19 cellular contexts compared by ENCODE assay signal in genomic region chr1:66284746-66285145, GRCh38.
DNase-seq lines count a peak whose midpoint lies in the region; ATAC-seq, FAIRE-seq and TF ChIP-seq lines count a peak whose summit lies in the region.
"Had no signal": no experiment of that assay in that cellular context is flagged by ENCODE, and none has a peak within 500 bp of the region (broad histone marks: within the 10 kb centered on the region; RNA-seq: fewer than 3 reads in every experiment).

No MANE protein-coding gene starts in this region.

- H3K27ac ChIP-seq in HCT116 (ENCODE audit: low read depth, low read length): no peak overlapping the region
- H3K27ac ChIP-seq in astrocyte (ENCODE audit: low read depth, low read length): no peak overlapping the region
- H3K27ac ChIP-seq: C4-2B, HL-60, Peyer's patch had no signal

- TF ChIP-seq RAD21 in HCT116 (IDR thresholded peaks at IDR 0.05; ENCODE audit: low read depth): no peak

- intact Hi-C loops in HCT116 (cut with micrococcal nuclease): no loop called here
- intact Hi-C loops in natural killer cell (cut with micrococcal nuclease): loop anchor here (5.0 kb wide), 1 partner anchor 68 kb away; no protein-coding TSS in a partner anchor

- POLR2A ChIA-PET in HCT116 (lab: Charles Lee): no interaction called here

- H3K4me1 Mint-ChIP-seq in activated CD8-positive, alpha-beta memory T cell treated with anti-CD3 and anti-CD28 coated beads, Interleukin-2, amount 10 ng/mL, durations not matched to agents 7 days and 5 days: peaks cover 87% of the 10 kb centered on the region
- H3K4me1 Mint-ChIP-seq in astrocyte (ENCODE audit: low read depth, unreplicated experiment): peaks cover 14% of the 10 kb centered on the region
- H3K4me1 Mint-ChIP-seq in natural killer cell: peaks cover 22% of the 10 kb centered on the region in 2 donors
- H3K4me1 Mint-ChIP-seq: H9 had no signal

- CTCF ChIA-PET in activated CD8-positive, alpha-beta memory T cell treated with anti-CD3 and anti-CD28 coated beads, Interleukin-2, amount 10 ng/mL, durations not matched to agents 7 days and 5 days (lab: Charles Lee): interaction anchor here (1.7 kb wide), 1 partner anchor 17 kb away, joined by 6 read pairs; no protein-coding TSS in a partner anchor
- CTCF ChIA-PET in HCT116 (lab: Charles Lee): no interaction called here

- BruUV-seq in HCT116 (replicated peaks; lab: Mats Ljungman, UMichigan): no TSS peak

- TF ChIP-seq CTCF in HCT116 (IDR thresholded peaks at IDR 0.05 in 2 of 3, conservative IDR thresholded peaks at IDR 0.05 in 1 of 3; ENCODE audit: borderline replicate concordance in 1 of 3, insufficient read depth in 1 of 3, low read depth in 2 of 3, low read length in 2 of 3) (no peak), astrocyte (IDR thresholded peaks at IDR 0.05; ENCODE audit: insufficient read depth, low read depth, low read length) (no peak), natural killer cell (IDR thresholded peaks at IDR 0.05) (no peak)

- no peaks in the 10 kb centered on the region for H3K9me2 ChIP-seq in HCT116 (ENCODE audit: insufficient read depth)

- H3K36me3 ChIP-seq in HCT116 (ENCODE audit: control insufficient read depth in 1 of 2, insufficient read depth in 2 of 2, low read length in 2 of 2): no peaks in the 10 kb centered on the region
- H3K36me3 ChIP-seq in astrocyte (ENCODE audit: insufficient read depth, low read length): no peaks in the 10 kb centered on the region
- H3K36me3 ChIP-seq: Peyer's patch had no signal

- H3K9me3 Mint-ChIP-seq in activated CD8-positive, alpha-beta memory T cell treated with anti-CD3 and anti-CD28 coated beads, Interleukin-2, amount 10 ng/mL, durations not matched to agents 7 days and 5 days (ENCODE audit: low read depth): no peaks in the 10 kb centered on the region
- H3K9me3 Mint-ChIP-seq in astrocyte (ENCODE audit: unreplicated experiment): no peaks in the 10 kb centered on the region
- H3K9me3 Mint-ChIP-seq in natural killer cell: no peaks in the 10 kb centered on the region
- H3K9me3 Mint-ChIP-seq: H9, IgD-negative memory B cell had no signal

- no peaks in the 10 kb centered on the region for H3K27me3 ChIP-seq in HCT116 (ENCODE audit: insufficient read depth, low read length)
- H3K27me3 ChIP-seq in astrocyte (ENCODE audit: insufficient read depth, low read length): no peaks in the 10 kb centered on the region
- H3K27me3 ChIP-seq: Peyer's patch had no signal

- DNase-seq in activated CD8-positive, alpha-beta memory T cell treated with anti-CD3 and anti-CD28 coated beads, Interleukin-2, amount 10 ng/mL, durations not matched to agents 7 days and 5 days: no peak
- DNase-seq in activated CD8-positive, alpha-beta memory T cell treated with anti-CD3 and anti-CD28 coated beads, Interleukin-2, amount 50 U/mL, for 4 hours: no peak
- no peak for DNase-seq in HCT116 (ENCODE audit: low read depth, low spot score)
- peak; percentile 51 for DNase-seq in astrocyte (ENCODE audit: low read depth)
- no peak for DNase-seq in natural killer cell
- DNase-seq in NCI-H82 (lab: John Stamatoyannopoulos, UW): no peak
- DNase-seq: EL, H9, NCI-H1105, NCI-H1694, NCI-H510A treated with DMSO at 0.1 percent for 48 hours, Peyer's patch had no signal

- no peaks in the 10 kb centered on the region for H3K79me2 ChIP-seq in HCT116 (ENCODE audit: insufficient read depth, low read length)
- H3K79me2 ChIP-seq in astrocyte (ENCODE audit: insufficient read depth, low read length): no peaks in the 10 kb centered on the region

- H3K4me2 ChIP-seq in HCT116 (ENCODE audit: low read length) (no peak overlapping the region), astrocyte (ENCODE audit: low read length) (no peak overlapping the region)

- H4K20me1 ChIP-seq in HCT116 (ENCODE audit: insufficient read depth): no peaks in the 10 kb centered on the region
- H4K20me1 ChIP-seq in astrocyte (ENCODE audit: insufficient read depth, low read length): no peaks in the 10 kb centered on the region

- FAIRE-seq in astrocyte (lab: Jason Lieb, UNC): no peak
- FAIRE-seq: HTR-8/SVneo had no signal

- peak overlapping the region; percentile 17 for H3K27ac Mint-ChIP-seq in activated CD8-positive, alpha-beta memory T cell treated with anti-CD3 and anti-CD28 coated beads, Interleukin-2, amount 10 ng/mL, durations not matched to agents 7 days and 5 days
- H3K27ac Mint-ChIP-seq in astrocyte (ENCODE audit: unreplicated experiment) (no peak overlapping the region), natural killer cell (no peak overlapping the region)
- H3K27ac Mint-ChIP-seq: H9 had no signal

- ATAC-seq in activated CD8-positive, alpha-beta memory T cell treated with anti-CD3 and anti-CD28 coated beads, Interleukin-2, amount 10 ng/mL, durations not matched to agents 7 days and 5 days: no peak
- ATAC-seq in HCT116 (no peak), natural killer cell (no peak), GM21367 (IDR thresholded peaks at IDR 0.05; ENCODE audit: unreplicated experiment) (no peak), GM18867 (IDR thresholded peaks at IDR 0.05; ENCODE audit: unreplicated experiment) (no peak)
- ATAC-seq: Right ventricle myocardium inferior had no signal

- H2AFZ ChIP-seq in HCT116 (ENCODE audit: low read depth, low read length, poor library complexity, severe bottlenecking) (peak overlapping the region; percentile 49), astrocyte (ENCODE audit: low read depth, low read length) (no peak overlapping the region)

- H3K36me3 Mint-ChIP-seq in activated CD8-positive, alpha-beta memory T cell treated with anti-CD3 and anti-CD28 coated beads, Interleukin-2, amount 10 ng/mL, durations not matched to agents 7 days and 5 days: peaks cover 19% of the 10 kb centered on the region
- H3K36me3 Mint-ChIP-seq in astrocyte (ENCODE audit: low read depth, unreplicated experiment) (no peaks in the 10 kb centered on the region), natural killer cell (no peaks in the 10 kb centered on the region)
- H3K36me3 Mint-ChIP-seq: IgD-negative memory B cell had no signal

- no peaks in the 10 kb centered on the region for H3K27me3 Mint-ChIP-seq in activated CD8-positive, alpha-beta memory T cell treated with anti-CD3 and anti-CD28 coated beads, Interleukin-2, amount 10 ng/mL, durations not matched to agents 7 days and 5 days
- H3K27me3 Mint-ChIP-seq in astrocyte (ENCODE audit: low read depth, unreplicated experiment): no peaks in the 10 kb centered on the region
- peaks cover 13 to 25% of the 10 kb centered on the region in 2 donors for H3K27me3 Mint-ChIP-seq in natural killer cell (ENCODE audit: low read depth in 2 of 2)

- no peak for TF ChIP-seq POLR2A in HCT116 (IDR thresholded peaks at IDR 0.05; ENCODE audit: borderline replicate concordance, extremely low read depth, insufficient read depth, insufficient read length)

- RAD21 ChIA-PET in HCT116 (lab: Charles Lee; ENCODE audit: low non-redundant PET in 1 of 2, low total read pairs in 2 of 2, uncharacterized antibody in 2 of 2, unreplicated experiment in 2 of 2): interaction anchor here in 1 of 2 experiments (0.6 kb wide), 1 partner anchor 58 kb away, joined by 4 read pairs; no protein-coding TSS in a partner anchor

- no peak overlapping the region for H3K9ac ChIP-seq in HCT116 (ENCODE audit: low read length)
- no peak overlapping the region for H3K9ac ChIP-seq in astrocyte (ENCODE audit: low read length)

- H3K4me3 ChIP-seq in HCT116 (replicated peaks in 1 of 2; ENCODE audit: low read depth in 1 of 2, low read length in 2 of 2): no peak overlapping the region
- H3K4me3 ChIP-seq in astrocyte (ENCODE audit: insufficient read depth, low read depth, low read length): no peak overlapping the region
- H3K4me3 ChIP-seq: Peyer's patch had no signal

- peaks cover 21 to 65% of the 10 kb centered on the region in 2 experiments for H3K4me1 ChIP-seq in HCT116 (ENCODE audit: control insufficient read depth in 1 of 2, insufficient read depth in 2 of 2, low read length in 2 of 2)
- H3K4me1 ChIP-seq in astrocyte (ENCODE audit: insufficient read depth, low read length): peaks cover 8% of the 10 kb centered on the region

- H3K4me3 Mint-ChIP-seq in activated CD8-positive, alpha-beta memory T cell treated with anti-CD3 and anti-CD28 coated beads, Interleukin-2, amount 10 ng/mL, durations not matched to agents 7 days and 5 days: no peak overlapping the region
- H3K4me3 Mint-ChIP-seq in astrocyte (ENCODE audit: unreplicated experiment) (no peak overlapping the region), natural killer cell (peak overlapping the region; percentile 2)
- H3K4me3 Mint-ChIP-seq: H9, IgD-negative memory B cell had no signal

- no peaks in the 10 kb centered on the region for H3K9me3 ChIP-seq in HCT116 (ENCODE audit: control insufficient read depth in 1 of 2, insufficient read depth in 1 of 2, low read depth in 1 of 2, low read length in 2 of 2)
- H3K9me3 ChIP-seq in astrocyte (ENCODE audit: insufficient read depth, low read depth, low read length): no peaks in the 10 kb centered on the region
- H3K9me3 ChIP-seq: Peyer's patch had no signal

TF ChIP-seq in HCT116, 20 proteins besides CTCF, POLR2A, EP300 and RAD21 (continues in another document):
- TF ChIP-seq, protein P1, sequence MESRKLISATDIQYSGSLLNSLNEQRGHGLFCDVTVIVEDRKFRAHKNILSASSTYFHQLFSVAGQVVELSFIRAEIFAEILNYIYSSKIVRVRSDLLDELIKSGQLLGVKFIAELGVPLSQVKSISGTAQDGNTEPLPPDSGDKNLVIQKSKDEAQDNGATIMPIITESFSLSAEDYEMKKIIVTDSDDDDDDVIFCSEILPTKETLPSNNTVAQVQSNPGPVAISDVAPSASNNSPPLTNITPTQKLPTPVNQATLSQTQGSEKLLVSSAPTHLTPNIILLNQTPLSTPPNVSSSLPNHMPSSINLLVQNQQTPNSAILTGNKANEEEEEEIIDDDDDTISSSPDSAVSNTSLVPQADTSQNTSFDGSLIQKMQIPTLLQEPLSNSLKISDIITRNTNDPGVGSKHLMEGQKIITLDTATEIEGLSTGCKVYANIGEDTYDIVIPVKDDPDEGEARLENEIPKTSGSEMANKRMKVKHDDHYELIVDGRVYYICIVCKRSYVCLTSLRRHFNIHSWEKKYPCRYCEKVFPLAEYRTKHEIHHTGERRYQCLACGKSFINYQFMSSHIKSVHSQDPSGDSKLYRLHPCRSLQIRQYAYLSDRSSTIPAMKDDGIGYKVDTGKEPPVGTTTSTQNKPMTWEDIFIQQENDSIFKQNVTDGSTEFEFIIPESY (IDR thresholded peaks at IDR 0.05; ENCODE audit: extremely low read depth, insufficient replicate concordance, low read length): no peak
- TF ChIP-seq POLR2AphosphoS5 (IDR thresholded peaks at IDR 0.05; ENCODE audit: low read depth, low read length) (no peak), EZH2phosphoT487 (IDR thresholded peaks at IDR 0.05; ENCODE audit: borderline replicate concordance) (no peak), YY1 (IDR thresholded peaks at IDR 0.05; ENCODE audit: extremely low read depth, insufficient replicate concordance, low read depth, low read length) (no peak), CEBPB (IDR thresholded peaks at IDR 0.05; ENCODE audit: low read depth) (no peak), ZFX (IDR thresholded peaks at IDR 0.05) (no peak), FOSL1 (IDR thresholded peaks at IDR 0.05; ENCODE audit: low read depth) (no peak)
- TF ChIP-seq, protein P2, sequence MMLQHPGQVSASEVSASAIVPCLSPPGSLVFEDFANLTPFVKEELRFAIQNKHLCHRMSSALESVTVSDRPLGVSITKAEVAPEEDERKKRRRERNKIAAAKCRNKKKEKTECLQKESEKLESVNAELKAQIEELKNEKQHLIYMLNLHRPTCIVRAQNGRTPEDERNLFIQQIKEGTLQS (IDR thresholded peaks at IDR 0.05): no peak
